In genomic region chr16:75205961-75206748, GRCh38 we compare ENCODE assay signal across 14 cellular contexts. TPM values are rescaled to one million over a fixed set of nuclear protein-coding genes. Genes with fewer than 3 reads are reported as not detected.
"Had no signal": no experiment of that assay in that cellular context is flagged by ENCODE, and none has a peak within 500 bp of the region (broad histone marks: within the 10 kb centered on the region; RNA-seq: fewer than 3 reads in every experiment).

No MANE protein-coding gene starts in this region.

RNA-seq across cellular contexts. Expression of gene CTRB2, which starts 0.8 kb away (rescaled TPM):
- total RNA-seq: activated B cell treated with CpG ODN at 0.5 μM for 24 hours; activated CD4-positive, alpha-beta T cell treated with anti-CD3 and anti-CD28 coated beads for 36 hours; activated naive CD4-positive, alpha-beta T cell treated with anti-CD3 and anti-CD28 coated beads, Interleukin-2, amount 50 U/mL, for 72 hours; activated T-helper 17 cell treated with anti-CD3 and anti-CD28 coated beads, Interleukin-2, amount 50 U/mL, for 72 hours; ascending aorta; dermis microvascular lymphatic vessel endothelial cell; esophagus squamous epithelium; gastroesophageal sphincter; mononuclear cell; occipital lobe; pulmonary artery endothelial cell; T-helper 17 cell; ureter had no signal
- polyA plus RNA-seq: neural cell had no signal

RNA-seq across cellular contexts. Expression of gene CTRB1, which starts 12.6 kb away (rescaled TPM):
- total RNA-seq: activated B cell treated with CpG ODN at 0.5 μM for 24 hours; activated CD4-positive, alpha-beta T cell treated with anti-CD3 and anti-CD28 coated beads for 36 hours; activated naive CD4-positive, alpha-beta T cell treated with anti-CD3 and anti-CD28 coated beads, Interleukin-2, amount 50 U/mL, for 72 hours; activated T-helper 17 cell treated with anti-CD3 and anti-CD28 coated beads, Interleukin-2, amount 50 U/mL, for 72 hours; ascending aorta; dermis microvascular lymphatic vessel endothelial cell; esophagus squamous epithelium; gastroesophageal sphincter; mononuclear cell; occipital lobe; pulmonary artery endothelial cell; T-helper 17 cell; ureter had no signal
- polyA plus RNA-seq: neural cell had no signal

RNA-seq across cellular contexts. Expression of gene BCAR1, which starts 45.3 kb away (rescaled TPM):
- total RNA-seq: activated B cell treated with CpG ODN at 0.5 μM for 24 hours had no signal
